Comparison of ENCODE assay signal across 8 cellular contexts in the genomic region with DNA sequence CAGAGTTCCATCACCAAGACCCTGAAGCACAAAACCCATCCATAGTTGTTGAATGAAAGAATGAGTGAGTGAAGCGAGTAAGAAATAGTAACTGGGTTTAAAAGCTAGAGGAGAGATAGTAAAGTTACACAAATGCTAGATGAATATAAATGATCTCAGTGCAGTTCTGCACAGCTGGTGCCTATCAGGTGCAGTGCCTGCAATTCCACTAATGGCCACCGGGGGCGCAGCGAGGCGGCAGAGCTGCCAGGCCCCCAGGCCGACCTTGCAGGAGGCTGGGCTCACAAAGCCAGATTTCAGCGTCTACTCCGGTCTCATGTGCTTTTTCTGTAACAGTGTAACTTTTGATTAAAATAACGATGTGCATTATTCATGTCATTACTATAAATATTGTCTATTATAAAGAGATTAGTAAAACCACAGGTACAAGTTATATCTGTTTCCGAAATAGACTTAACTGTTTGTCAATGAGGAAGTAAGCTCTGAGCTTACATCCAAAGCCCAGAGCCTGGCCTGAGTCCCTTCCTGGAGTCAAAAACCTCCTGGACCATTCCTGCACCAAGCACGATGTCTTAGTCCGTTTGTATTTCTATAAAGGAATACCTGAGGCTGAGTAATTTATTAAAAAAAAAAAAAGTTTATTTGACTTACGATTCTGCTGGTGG.
DNase-seq lines count a peak whose midpoint lies in the region; ATAC-seq and TF ChIP-seq lines count a peak whose summit lies in the region.

No MANE protein-coding gene starts in this region.

- no TSS peak for BruUV-seq in Panc1 (replicated peaks; lab: Mats Ljungman, UMichigan)

- H3K4me3 Mint-ChIP-seq in activated T-cell treated with anti-CD3 and anti-CD28 coated beads, Interleukin-2, amount 50 U/mL, for 4 hours: no peak overlapping the region

- H3K27ac ChIP-seq in Panc1 (ENCODE audit: low read length) (no peak overlapping the region), testis (no peak overlapping the region)

- H3K9me3 ChIP-seq in Panc1 (ENCODE audit: control insufficient read depth, insufficient read depth, low read depth, low read length) (no peaks in the 10 kb centered on the region), testis (no peaks in the 10 kb centered on the region)

- H3K27me3 Mint-ChIP-seq in activated T-cell treated with anti-CD3 and anti-CD28 coated beads, Interleukin-2, amount 50 U/mL, for 4 hours (ENCODE audit: low read depth): peaks cover 10% of the 10 kb centered on the region

- H3K36me3 ChIP-seq in Panc1 (ENCODE audit: control insufficient read depth, insufficient read depth, low read length) (no peaks in the 10 kb centered on the region), testis (ENCODE audit: low read depth, missing control alignments) (no peaks in the 10 kb centered on the region)

- intact Hi-C loops in Panc1 (cut with micrococcal nuclease; ENCODE audit: unreplicated experiment) (loop anchor here (5.0 to 10.0 kb wide), 2 partner anchors 108 to 460 kb away; no protein-coding TSS in a partner anchor), testis (cut with DNase I; ENCODE audit: low total_unique reads) (loop anchor here (10.0 kb wide), 1 partner anchor 240 kb away; no protein-coding TSS in a partner anchor)

- H3K4me1 ChIP-seq in Panc1 (ENCODE audit: control insufficient read depth, insufficient read depth, low read length) (no peaks in the 10 kb centered on the region), testis (peaks cover 4% of the 10 kb centered on the region)

- ATAC-seq in HG03159 (IDR thresholded peaks at IDR 0.05; ENCODE audit: unreplicated experiment) (peak; percentile 84), Panc1 (peak; percentile 87), HG03571 (IDR thresholded peaks at IDR 0.05; ENCODE audit: unreplicated experiment) (no peak)
- ATAC-seq in activated T-cell treated with anti-CD3 and anti-CD28 coated beads, Interleukin-2, amount 50 U/mL, for 4 hours: peak; percentile 69 to 73

- CTCF ChIA-PET in Panc1 (lab: Charles Lee): interaction anchor here (0.7 to 1.1 kb wide), 4 partner anchors 44 to 944 kb away, joined by 3 to 7 read pairs (median 4); no protein-coding TSS in a partner anchor

- H3K4me3 ChIP-seq in Panc1 (ENCODE audit: low read depth in 2 of 2, low read length in 2 of 2): no peak overlapping the region
- no peak overlapping the region for H3K4me3 ChIP-seq in testis

- peaks cover 8% of the 10 kb centered on the region for H3K27me3 ChIP-seq in Panc1 (ENCODE audit: control insufficient read depth, insufficient read depth, low read length)
- no peaks in the 10 kb centered on the region for H3K27me3 ChIP-seq in testis

- no peak for TF ChIP-seq POLR2A in testis (IDR thresholded peaks at IDR 0.05)

- POLR2A ChIA-PET in Panc1 (lab: Charles Lee): no interaction called here

- peak; percentile 100 for TF ChIP-seq CTCF in Panc1 (IDR thresholded peaks at IDR 0.05)
- TF ChIP-seq CTCF in testis (IDR thresholded peaks at IDR 0.05): peak; percentile 94 to 100 (median 97)

- DNase-seq in GM03348 (ENCODE audit: low spot score) (peak; percentile 92), Panc1 (ENCODE audit: low read depth, low spot score) (peak; percentile 46), fibroblast of peridontal ligament (ENCODE audit: extremely low read depth) (peak; percentile 1), occipital lobe (lab: John Stamatoyannopoulos, UW) (peak; percentile 17), testis (peak; percentile 86)
- peak; percentile 71 for DNase-seq in activated T-cell treated with anti-CD3 and anti-CD28 coated beads, Interleukin-2, amount 50 U/mL, for 4 hours

- H3K36me3 Mint-ChIP-seq in activated T-cell treated with anti-CD3 and anti-CD28 coated beads, Interleukin-2, amount 50 U/mL, for 4 hours (ENCODE audit: insufficient read depth): no peaks in the 10 kb centered on the region

- WGBS in testis, 2 donors: 18 to 21% methylated on average over 13 of the region's 13 CpGs

- in situ Hi-C loops in Panc1 (cut with HindIII; ENCODE audit: low pct_unique_long_range_greater_than_20kb, low sequenced_read_pairs): no loop called here

- H3K4me1 Mint-ChIP-seq in activated T-cell treated with anti-CD3 and anti-CD28 coated beads, Interleukin-2, amount 50 U/mL, for 4 hours (ENCODE audit: low read depth): no peaks in the 10 kb centered on the region

- H3K9me3 Mint-ChIP-seq in activated T-cell treated with anti-CD3 and anti-CD28 coated beads, Interleukin-2, amount 50 U/mL, for 4 hours: no peaks in the 10 kb centered on the region

Comparison
In these comparisons a context has a peak if more than half of its experiments do, and no peak if none do; other contexts are left out.
1. DNase-seq: peak in every context shown above with its lines; median percentile 92 in GM03348; 86 in testis; 71 in activated T-cell treated with anti-CD3 and anti-CD28 coated beads, Interleukin-2, amount 50 U/mL, for 4 hours; 46 in Panc1; 17 in occipital lobe; 1 in fibroblast of peridontal ligament.